Comparison of ENCODE assay signal across 21 cellular contexts in the genomic region with DNA sequence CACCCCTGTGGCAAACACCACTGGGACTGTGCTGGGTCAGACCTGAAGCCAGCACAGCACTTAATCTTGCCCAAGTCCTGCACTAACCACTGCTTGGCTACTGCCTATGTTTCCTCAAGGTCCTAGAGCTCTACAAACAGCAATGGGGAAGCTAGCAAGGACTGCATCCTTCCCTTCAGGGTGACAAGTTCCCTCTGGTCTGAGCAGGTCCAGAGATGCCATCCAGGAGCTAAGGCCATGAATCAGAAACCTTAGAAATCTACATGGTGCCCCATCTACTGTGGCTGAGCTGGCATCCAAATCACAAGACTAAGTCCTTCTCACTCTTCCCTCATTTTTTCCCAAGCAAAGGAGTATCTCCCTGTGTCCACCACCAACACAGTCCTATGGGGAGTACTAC.
"Had no signal": no experiment of that assay in that cellular context is flagged by ENCODE, and none has a peak within 500 bp of the region (broad histone marks: within the 10 kb centered on the region; RNA-seq: fewer than 3 reads in every experiment).

No MANE protein-coding gene starts in this region.

- H3K9me2 ChIP-seq: SK-N-SH had no signal

- H3K9ac ChIP-seq: SK-N-SH had no signal

- H3K9me3 ChIP-seq: SK-N-SH had no signal

- DNase-seq: Kasumi-1, KG1, MV-4-11, NCI-H1048, NCI-H1105, NCI-H1417, NCI-H146, NCI-H1694 treated with DMSO at 0.1 percent for 48 hours, NCI-H1930, NCI-H2081, NCI-H2107, NCI-H2227 treated with DMSO at 0.1 percent for 48 hours, NCI-H446, NCI-H510A, NCI-H524 treated with DMSO at 0.1 percent for 48 hours, NCI-H69, NCI-H774, RPMI8226, SHP77, SK-N-SH, SW 1271 had no signal

- H3K4me2 ChIP-seq: SK-N-SH had no signal
